9 cellular contexts compared by ENCODE assay signal in the genomic region with DNA sequence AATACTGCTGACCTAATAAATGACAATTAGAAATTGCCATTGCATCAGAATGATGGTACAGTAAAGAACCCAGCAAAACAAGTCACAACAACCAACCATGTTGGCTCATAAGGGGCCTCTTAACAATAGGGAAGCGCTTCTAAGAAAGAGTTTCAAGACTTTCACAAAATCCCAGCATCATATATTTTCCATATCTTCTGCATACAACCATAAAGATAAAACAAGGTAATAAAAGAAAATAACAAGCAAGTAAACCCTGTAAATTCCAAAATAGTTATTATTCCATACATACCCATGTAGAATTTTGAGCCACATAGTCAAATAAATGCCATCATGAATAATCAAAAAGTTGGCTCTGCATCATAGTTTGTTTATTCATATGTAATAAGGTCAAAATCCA.
"Had no signal": no experiment of that assay in that cellular context is flagged by ENCODE, and none has a peak within 500 bp of the region (broad histone marks: within the 10 kb centered on the region; RNA-seq: fewer than 3 reads in every experiment).

No MANE protein-coding gene starts in this region.

- H3K27ac Mint-ChIP-seq: GM23338, H9, HFFc6 had no signal

- H3K4me3 ChIP-seq: GM23248, GM23338, HAP-1 had no signal

- H3K9ac ChIP-seq: GM23248 had no signal

- H3K9me3 ChIP-seq: HAP-1 had no signal

- H3K4me2 ChIP-seq: GM23338 had no signal

- ATAC-seq: GM23338, HCT116 had no signal

- H3K9me3 Mint-ChIP-seq: GM23338, H9, HFFc6 had no signal

- H3K36me3 ChIP-seq: HAP-1 had no signal

- DNase-seq: GM23248, GOT3, H7, H9, HCEC 1CT, HFFc6 had no signal

- H2AFZ ChIP-seq: GM23248, GM23338 had no signal

- H3K27ac ChIP-seq: GM23248 had no signal
